In the genomic region with DNA sequence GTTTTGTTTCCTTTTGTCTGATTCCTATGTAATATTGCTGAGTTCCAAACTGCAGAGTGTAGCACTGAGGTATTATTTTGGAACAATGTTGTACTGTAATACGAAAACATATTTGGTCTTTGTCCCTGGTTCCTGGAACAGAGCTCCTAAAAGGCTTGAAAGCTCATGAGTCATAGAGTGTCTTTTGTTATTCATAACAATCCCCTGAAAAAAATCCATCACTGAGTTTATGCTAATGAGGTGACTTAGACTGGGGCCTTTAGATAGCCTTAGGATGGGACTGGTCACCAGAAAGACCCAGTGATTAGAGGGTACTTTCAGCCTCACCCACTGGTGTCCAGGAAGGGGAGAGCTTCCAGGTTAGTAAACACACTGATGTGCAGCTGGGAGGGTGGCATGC, we compare ENCODE assay signal across 9 cellular contexts.
DNase-seq lines count a peak whose midpoint lies in the region; ATAC-seq, FAIRE-seq and TF ChIP-seq lines count a peak whose summit lies in the region.
"Had no signal": no experiment of that assay in that cellular context is flagged by ENCODE, and none has a peak within 500 bp of the region (broad histone marks: within the 10 kb centered on the region; RNA-seq: fewer than 3 reads in every experiment).

No MANE protein-coding gene starts in this region.

- H3K27ac ChIP-seq in breast epithelium: no peak overlapping the region
- H3K27ac ChIP-seq in esophagus squamous epithelium: no peak overlapping the region

- peak; percentile 45 for DNase-seq in MCF 10A (ENCODE audit: unreplicated experiment)
- DNase-seq in breast epithelium (ENCODE audit: low spot score in 2 of 2): no peak
- DNase-seq in activated naive CD8-positive, alpha-beta T cell treated with anti-CD3 and anti-CD28 coated beads, Interleukin-2, amount 50 U/mL, for 24 hours: no peak
- DNase-seq in stromal cell of bone marrow (ENCODE audit: low read depth): peak; percentile 16
- no peak for DNase-seq in GM12891 (ENCODE audit: insufficient read length, low spot score)
- no peak for DNase-seq in posterior vena cava (ENCODE audit: low spot score)
- DNase-seq in esophagus squamous epithelium (lab: John Stamatoyannopoulos, UW): no peak

- intact Hi-C loops in MCF 10A (cut with micrococcal nuclease): no loop called here
- intact Hi-C loops in breast epithelium (cut with DNase I; ENCODE audit: low total_unique reads): no loop called here
- intact Hi-C loops in posterior vena cava (cut with DNase I): no loop called here
- intact Hi-C loops in esophagus squamous epithelium (cut with DNase I): no loop called here

- H3K27me3 Mint-ChIP-seq in MCF 10A (ENCODE audit: insufficient read depth, unreplicated experiment): no peaks in the 10 kb centered on the region
- H3K27me3 Mint-ChIP-seq in activated naive CD8-positive, alpha-beta T cell treated with anti-CD3 and anti-CD28 coated beads, Interleukin-2, amount 50 U/mL, for 24 hours: no peaks in the 10 kb centered on the region

- BruUV-seq in MCF 10A (replicated peaks; lab: Mats Ljungman, UMichigan): no TSS peak

- 17 to 20% methylated on average over 1 of the region's 1 CpG for WGBS in esophagus squamous epithelium, 2 donors

- no peaks in the 10 kb centered on the region for H3K27me3 ChIP-seq in breast epithelium
- H3K27me3 ChIP-seq in esophagus squamous epithelium: no peaks in the 10 kb centered on the region

- H3K36me3 ChIP-seq in breast epithelium: no peaks in the 10 kb centered on the region
- peaks cover 0 to 9% (median 0%) of the 10 kb centered on the region in 3 donors for H3K36me3 ChIP-seq in esophagus squamous epithelium

- H3K36me3 Mint-ChIP-seq in MCF 10A (ENCODE audit: insufficient read depth, unreplicated experiment): no peaks in the 10 kb centered on the region
- H3K36me3 Mint-ChIP-seq in activated naive CD8-positive, alpha-beta T cell treated with anti-CD3 and anti-CD28 coated beads, Interleukin-2, amount 50 U/mL, for 24 hours (ENCODE audit: low read depth): peaks cover 5% of the 10 kb centered on the region

- H3K4me1 ChIP-seq in breast epithelium (no peaks in the 10 kb centered on the region), esophagus squamous epithelium (peaks cover 0 to 10% (median 3%) of the 10 kb centered on the region in 3 donors)

- H3K9me3 ChIP-seq in breast epithelium: no peaks in the 10 kb centered on the region
- no peaks in the 10 kb centered on the region for H3K9me3 ChIP-seq in esophagus squamous epithelium

- no peak overlapping the region for H3K4me3 Mint-ChIP-seq in MCF 10A (ENCODE audit: unreplicated experiment)
- no peak overlapping the region for H3K4me3 Mint-ChIP-seq in activated naive CD8-positive, alpha-beta T cell treated with anti-CD3 and anti-CD28 coated beads, Interleukin-2, amount 50 U/mL, for 24 hours

- no peak for TF ChIP-seq CTCF in MCF 10A (IDR thresholded peaks at IDR 0.05; ENCODE audit: unreplicated experiment)
- no peak for TF ChIP-seq CTCF in breast epithelium (IDR thresholded peaks at IDR 0.05)
- TF ChIP-seq CTCF in esophagus squamous epithelium (IDR thresholded peaks at IDR 0.05): no peak

- POLR2A ChIA-PET in MCF 10A (lab: Yijun Ruan, JAX): no interaction called here

- H3K4me1 Mint-ChIP-seq in MCF 10A (ENCODE audit: insufficient read depth, unreplicated experiment): no peaks in the 10 kb centered on the region
- H3K4me1 Mint-ChIP-seq in activated naive CD8-positive, alpha-beta T cell treated with anti-CD3 and anti-CD28 coated beads, Interleukin-2, amount 50 U/mL, for 24 hours: peaks cover 12% of the 10 kb centered on the region

- H3K9me3 Mint-ChIP-seq in MCF 10A (ENCODE audit: unreplicated experiment): no peaks in the 10 kb centered on the region
- H3K9me3 Mint-ChIP-seq in activated naive CD8-positive, alpha-beta T cell treated with anti-CD3 and anti-CD28 coated beads, Interleukin-2, amount 50 U/mL, for 24 hours: no peaks in the 10 kb centered on the region

- CTCF ChIA-PET in MCF 10A (lab: Yijun Ruan, JAX): interaction anchor here (0.7 to 0.8 kb wide), 2 partner anchors 25 to 1506 kb away, joined by 3 read pairs; no protein-coding TSS in a partner anchor

- FAIRE-seq in GM12891 (lab: Jason Lieb, UNC): no peak

- TF ChIP-seq POLR2A in breast epithelium (IDR thresholded peaks at IDR 0.05) (no peak), GM12891 (IDR thresholded peaks at IDR 0.05; ENCODE audit: low read depth, low read length) (no peak), esophagus squamous epithelium (IDR thresholded peaks at IDR 0.05) (no peak)

- H3K27ac Mint-ChIP-seq in MCF 10A (ENCODE audit: low read depth, unreplicated experiment): no peak overlapping the region
- H3K27ac Mint-ChIP-seq in activated naive CD8-positive, alpha-beta T cell treated with anti-CD3 and anti-CD28 coated beads, Interleukin-2, amount 50 U/mL, for 24 hours: no peak overlapping the region

- ATAC-seq in HG03045 (IDR thresholded peaks at IDR 0.05; ENCODE audit: unreplicated experiment): peak; percentile 93
- peak; percentile 86 for ATAC-seq in activated naive CD8-positive, alpha-beta T cell treated with anti-CD3 and anti-CD28 coated beads, Interleukin-2, amount 50 U/mL, for 24 hours

- H3K4me3 ChIP-seq in breast epithelium (no peak overlapping the region), esophagus squamous epithelium (no peak overlapping the region)
- H3K4me3 ChIP-seq: smooth muscle cell had no signal

TF ChIP-seq in GM12891, 5 proteins besides CTCF, POLR2A, EP300 and RAD21:
- no peak for TF ChIP-seq PAX5 (IDR thresholded peaks at IDR 0.05; ENCODE audit: insufficient read depth, low read length, severe bottlenecking)
- no peak for TF ChIP-seq POU2F2 (IDR thresholded peaks at IDR 0.05; ENCODE audit: low read depth, low read length)
- no peak for TF ChIP-seq TAF1 (IDR thresholded peaks at IDR 0.05; ENCODE audit: low read depth, low read length)
- TF ChIP-seq POLR2AphosphoS5 (IDR thresholded peaks at IDR 0.05; ENCODE audit: low read depth, low read length): no peak
- no peak for TF ChIP-seq SPI1 (IDR thresholded peaks at IDR 0.05; ENCODE audit: low read depth, low read length)

Comparison
In these comparisons a context has a peak if more than half of its experiments do, and no peak if none do; other contexts are left out.
1. DNase-seq: peak in MCF 10A (single experiment) and stromal cell of bone marrow (single experiment); none in breast epithelium (0 of 2), activated naive CD8-positive, alpha-beta T cell treated with anti-CD3 and anti-CD28 coated beads, Interleukin-2, amount 50 U/mL, for 24 hours (single experiment), GM12891 (single experiment), posterior vena cava (single experiment) and esophagus squamous epithelium (single experiment).